ENCODE assay signal across 8 cellular contexts in the genomic region with DNA sequence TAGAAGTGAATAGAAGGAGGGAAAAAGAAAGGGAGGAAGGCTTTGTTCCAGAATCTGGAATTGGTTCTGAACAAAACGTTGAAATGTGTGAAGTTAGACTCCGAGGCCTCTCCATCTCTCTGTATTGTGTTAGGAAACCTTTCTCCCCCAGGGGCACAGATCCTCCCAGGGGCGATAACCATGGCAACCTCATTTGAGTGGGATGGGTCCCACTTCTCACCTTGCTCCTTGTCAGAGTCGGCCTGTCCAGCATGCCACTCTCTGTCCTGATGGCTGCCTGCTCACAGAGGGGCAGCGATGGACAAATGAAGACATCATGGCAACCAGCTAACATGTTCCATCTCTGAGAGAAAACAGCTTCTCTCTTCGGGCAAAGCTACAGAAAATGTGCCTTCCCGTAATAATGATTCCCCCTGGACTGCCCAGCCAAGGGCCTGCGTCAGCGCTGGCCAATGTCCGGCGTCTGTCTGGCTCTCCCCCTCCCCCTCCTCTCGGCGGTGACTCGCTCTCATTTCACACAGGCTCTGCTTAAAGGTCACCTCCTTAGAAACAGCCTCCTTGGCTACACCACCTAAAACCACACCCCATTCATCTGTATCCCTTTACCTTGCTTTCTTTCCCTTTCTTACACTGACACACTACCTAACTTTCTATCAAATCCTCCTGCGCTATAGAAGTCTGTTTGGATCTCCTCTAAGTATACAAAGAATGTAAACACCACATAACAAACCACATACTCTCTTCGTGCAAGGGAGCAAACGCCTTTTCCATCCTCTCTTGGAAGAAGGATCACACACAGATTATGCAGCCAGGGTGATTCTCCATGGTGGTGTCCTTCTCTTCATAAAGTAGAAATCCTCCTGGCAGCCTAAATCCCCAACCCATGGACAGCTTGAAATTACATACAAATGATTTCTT. TPM values are rescaled to one million over a fixed set of nuclear protein-coding genes. Genes with fewer than 3 reads are reported as not detected.
A peak's percentile ranks its signal among the peaks of the same experiment; 100 is the strongest.
DNase-seq lines count a peak whose midpoint lies in the region; ATAC-seq, FAIRE-seq and TF ChIP-seq lines count a peak whose summit lies in the region.

No MANE protein-coding gene starts in this region.

- DNase-seq in BE2C (peak; percentile 17), RCC 7860 (ENCODE audit: low spot score) (peak; percentile 16), fibroblast of villous mesenchyme (ENCODE audit: low read depth) (peak; percentile 63), osteocyte (ENCODE audit: extremely low spot score, unreplicated experiment) (peak; percentile 59), mesenteric fat pad (ENCODE audit: low spot score) (no peak)
- DNase-seq in activated naive CD4-positive, alpha-beta T cell treated with anti-CD3 and anti-CD28 coated beads, Interleukin-2, amount 10 ng/mL, durations not matched to agents 7 days and 5 days: no peak

- H3K4me3 ChIP-seq in BE2C (ENCODE audit: low read depth, low read length): peak overlapping the region; percentile 26
- H3K4me3 ChIP-seq in fibroblast of villous mesenchyme (ENCODE audit: low read depth, low read length): peak overlapping the region; percentile 32

- peaks cover 25% of the 10 kb centered on the region for H3K27me3 Mint-ChIP-seq in osteocyte (ENCODE audit: unreplicated experiment)
- H3K27me3 Mint-ChIP-seq in activated naive CD4-positive, alpha-beta T cell treated with anti-CD3 and anti-CD28 coated beads, Interleukin-2, amount 10 ng/mL, durations not matched to agents 7 days and 5 days: peaks cover 11% of the 10 kb centered on the region

- TF ChIP-seq CTCF in BE2C (IDR thresholded peaks at IDR 0.05; ENCODE audit: low read depth, low read length): no peak
- no peak for TF ChIP-seq CTCF in fibroblast of villous mesenchyme (IDR thresholded peaks at IDR 0.05; ENCODE audit: insufficient read depth, low read depth, low read length)
- no peak for TF ChIP-seq CTCF in osteocyte (IDR thresholded peaks at IDR 0.05)

- H3K4me3 Mint-ChIP-seq in osteocyte (ENCODE audit: unreplicated experiment): peak overlapping the region; percentile 30
- H3K4me3 Mint-ChIP-seq in activated naive CD4-positive, alpha-beta T cell treated with anti-CD3 and anti-CD28 coated beads, Interleukin-2, amount 10 ng/mL, durations not matched to agents 7 days and 5 days: no peak overlapping the region

- H3K36me3 ChIP-seq in BE2C: no peaks in the 10 kb centered on the region

- CTCF ChIA-PET in activated naive CD4-positive, alpha-beta T cell treated with anti-CD3 and anti-CD28 coated beads, Interleukin-2, amount 10 ng/mL, durations not matched to agents 7 days and 5 days (lab: Charles Lee): interaction anchor here (0.6 kb wide), 1 partner anchor 84 kb away, joined by 3 read pairs; no protein-coding TSS in a partner anchor

- no peaks in the 10 kb centered on the region for H3K27me3 ChIP-seq in BE2C

- ATAC-seq in HG02840 (IDR thresholded peaks at IDR 0.05; ENCODE audit: low FRiP score, unreplicated experiment) (no peak), GM21737 (IDR thresholded peaks at IDR 0.05; ENCODE audit: unreplicated experiment) (no peak)

- H3K27ac Mint-ChIP-seq in osteocyte (ENCODE audit: unreplicated experiment): no peak overlapping the region
- no peak overlapping the region for H3K27ac Mint-ChIP-seq in activated naive CD4-positive, alpha-beta T cell treated with anti-CD3 and anti-CD28 coated beads, Interleukin-2, amount 10 ng/mL, durations not matched to agents 7 days and 5 days

- H3K4me1 ChIP-seq in BE2C: no peaks in the 10 kb centered on the region

- peaks cover 11% of the 10 kb centered on the region for H3K4me1 Mint-ChIP-seq in osteocyte (ENCODE audit: unreplicated experiment)
- H3K4me1 Mint-ChIP-seq in activated naive CD4-positive, alpha-beta T cell treated with anti-CD3 and anti-CD28 coated beads, Interleukin-2, amount 10 ng/mL, durations not matched to agents 7 days and 5 days: peaks cover 34% of the 10 kb centered on the region

- H3K36me3 Mint-ChIP-seq in osteocyte (ENCODE audit: unreplicated experiment): no peaks in the 10 kb centered on the region
- peaks cover 5% of the 10 kb centered on the region for H3K36me3 Mint-ChIP-seq in activated naive CD4-positive, alpha-beta T cell treated with anti-CD3 and anti-CD28 coated beads, Interleukin-2, amount 10 ng/mL, durations not matched to agents 7 days and 5 days

- H3K9me3 ChIP-seq in BE2C: no peaks in the 10 kb centered on the region

- no peak for FAIRE-seq in RCC 7860 (lab: Jason Lieb, UNC)

- H3K9me3 Mint-ChIP-seq in osteocyte (ENCODE audit: unreplicated experiment): peaks cover under 1% of the 10 kb centered on the region
- peaks cover 10% of the 10 kb centered on the region for H3K9me3 Mint-ChIP-seq in activated naive CD4-positive, alpha-beta T cell treated with anti-CD3 and anti-CD28 coated beads, Interleukin-2, amount 10 ng/mL, durations not matched to agents 7 days and 5 days

RNA-seq across cellular contexts. Expression of a gene that starts 32.1 kb away (rescaled TPM):
- 5.4 TPM for polyA plus RNA-seq in BE2C (2012; ENCODE audit: insufficient read depth, insufficient read length, low read depth)
- total RNA-seq in fibroblast of villous mesenchyme (30.9 and 54.4 TPM in 2 replicates), osteocyte (10.9 and 11.2 TPM in 2 replicates), mesenteric fat pad (46.7 TPM)

Comparison
In these comparisons a context has a peak if more than half of its experiments do, and no peak if none do; other contexts are left out.
1. DNase-seq: peak in BE2C (single experiment), RCC 7860 (single experiment), fibroblast of villous mesenchyme (single experiment) and osteocyte (single experiment); none in mesenteric fat pad (single experiment) and activated naive CD4-positive, alpha-beta T cell treated with anti-CD3 and anti-CD28 coated beads, Interleukin-2, amount 10 ng/mL, durations not matched to agents 7 days and 5 days (single experiment).